ENCODE assay signal across 11 cellular contexts in the genomic region with DNA sequence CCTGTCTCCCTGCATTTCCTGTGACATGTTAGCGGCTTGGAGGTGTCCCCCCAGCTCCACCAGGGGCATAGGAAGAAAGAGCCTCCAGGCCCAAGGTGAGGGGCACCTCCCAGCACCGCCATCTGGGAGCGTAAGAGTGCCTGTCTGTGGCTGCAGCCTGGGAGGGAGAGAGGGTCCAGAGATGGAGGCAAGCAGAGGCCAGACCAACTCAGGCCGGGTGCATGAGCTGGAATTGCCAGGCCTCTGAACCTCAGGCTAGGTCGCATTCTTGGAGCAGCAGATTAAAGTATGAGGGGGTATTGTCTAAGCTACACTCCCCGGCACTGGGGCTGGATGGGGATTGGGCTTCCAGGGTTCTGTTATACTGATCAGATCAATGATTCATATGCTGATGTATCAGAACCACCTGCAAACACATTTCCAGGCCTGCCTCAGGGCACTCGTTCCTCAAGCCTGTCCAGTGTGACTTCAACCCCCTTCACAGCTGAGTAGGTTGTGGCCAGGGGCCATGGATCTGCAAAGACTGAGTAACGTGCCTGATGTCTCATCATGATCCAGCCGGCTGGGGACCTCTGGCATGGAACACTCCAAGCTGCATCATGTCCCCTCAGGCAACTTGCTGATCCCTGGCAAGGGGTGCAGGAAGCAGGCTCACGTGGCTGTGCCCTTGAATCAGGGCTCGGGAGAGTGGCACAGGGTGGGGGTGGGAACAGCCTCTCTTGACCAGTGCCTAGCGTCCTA.
DNase-seq lines count a peak whose midpoint lies in the region; ATAC-seq, FAIRE-seq and TF ChIP-seq lines count a peak whose summit lies in the region.
"Had no signal": no experiment of that assay in that cellular context is flagged by ENCODE, and none has a peak within 500 bp of the region (broad histone marks: within the 10 kb centered on the region; RNA-seq: fewer than 3 reads in every experiment).

No MANE protein-coding gene starts in this region.

- no peak overlapping the region for H4K5ac ChIP-seq in H1 (ENCODE audit: insufficient read length, low read depth, low read length)

- H4K20me1 ChIP-seq in PC-3 (ENCODE audit: low read length) (no peaks in the 10 kb centered on the region), H1 (replicated peaks in 1 of 2; ENCODE audit: control insufficient read depth in 1 of 2, insufficient read depth in 2 of 2, low read length in 2 of 2) (no peaks in the 10 kb centered on the region), osteoblast (ENCODE audit: insufficient read depth, low read length) (no peaks in the 10 kb centered on the region)

- H3K4me2 ChIP-seq in PC-3 (ENCODE audit: low read length) = peak overlapping the region; percentile 73
- no peak overlapping the region for H3K4me2 ChIP-seq in H1 (ENCODE audit: insufficient read depth in 1 of 2, low read depth in 2 of 2, low read length in 2 of 2)
- H3K4me2 ChIP-seq in osteoblast (ENCODE audit: insufficient read depth, low read length) = no peak overlapping the region
- H3K4me2 ChIP-seq: GM23338 had no signal

- ATAC-seq in PC-3 (peak; percentile 71), HG02981 (IDR thresholded peaks at IDR 0.05; ENCODE audit: unreplicated experiment) (no peak)
- ATAC-seq: GM23338 had no signal

- no peak overlapping the region for H3K14ac ChIP-seq in H1 (ENCODE audit: insufficient read length)

- no peak overlapping the region for H2BK5ac ChIP-seq in H1 (ENCODE audit: low read depth, low read length)

- TF ChIP-seq POLR2A in H1 (IDR thresholded peaks at IDR 0.05; ENCODE audit: control extremely low read depth in 1 of 2, low read depth in 2 of 2, low read length in 2 of 2) = no peak
- TF ChIP-seq POLR2A in sigmoid colon (IDR thresholded peaks at IDR 0.05) = no peak

- H3K56ac ChIP-seq in H1 (replicated peaks; ENCODE audit: insufficient read length, low read depth, low read length) = no peak overlapping the region

- no peak overlapping the region for H2BK20ac ChIP-seq in H1 (ENCODE audit: low read length)

- H3K9me3 ChIP-seq in PC-3 (ENCODE audit: low read length) = no peaks in the 10 kb centered on the region
- peaks cover 5 to 6% of the 10 kb centered on the region in 2 experiments; a peak in 2 of 4 replicates for H3K9me3 ChIP-seq in H1 (ENCODE audit: insufficient read depth in 2 of 2, low read depth in 1 of 2, low read length in 1 of 2)
- H3K9me3 ChIP-seq in osteoblast (ENCODE audit: low read depth, low read length) = no peaks in the 10 kb centered on the region
- no peaks in the 10 kb centered on the region for H3K9me3 ChIP-seq in sigmoid colon

- H3K9ac ChIP-seq in PC-3 (ENCODE audit: low read length) = peak overlapping the region; percentile 57
- no peak overlapping the region for H3K9ac ChIP-seq in H1 (replicated peaks in 1 of 4; ENCODE audit: extremely low read depth in 1 of 4, low read depth in 3 of 4, low read length in 3 of 4)

- POLR2A ChIA-PET in PC-3 (lab: Charles Lee; ENCODE audit: unreplicated experiment) (interaction anchor here (1.6 kb wide), 1 partner anchor 131 kb away, joined by 7 read pairs; the partner anchor contains the start of gene RHOB), H1 (lab: Charles Lee; ENCODE audit: partially characterized antibody) (interaction anchor here (1.0 to 1.3 kb wide), 2 partner anchors 16 to 49 kb away, joined by 3 to 5 read pairs; no protein-coding TSS in a partner anchor)

- WGBS in H1 (ENCODE audit: extremely low coverage in 1 of 2, insufficient coverage in 1 of 2, insufficient read length in 1 of 2, insufficient replicate concordance in 2 of 2, low coverage in 1 of 2, low lambda C conversion rate in 2 of 2, missing lambda C conversion rate in 1 of 2), 2 experiments = 89% methylated on average over 12 of the region's 12 CpGs; no CpG with 5 or more reads in 1 of the 2 experiments
- WGBS in sigmoid colon, 2 donors = 85 to 87% methylated on average over 12 of the region's 12 CpGs

- H3K4me3 ChIP-seq in PC-3 (ENCODE audit: low read length) (0 out of 2 replicates have a peak overlapping the region, but pooled peaks have one; percentile 11), H1 (ENCODE audit: extremely low read depth in 1 of 4, insufficient read depth in 2 of 4, low read depth in 3 of 4, low read length in 4 of 4) (no peak overlapping the region), osteoblast (ENCODE audit: insufficient read depth, low read length) (no peak overlapping the region), sigmoid colon (no peak overlapping the region)
- H3K4me3 ChIP-seq: GM23338, hepatocyte had no signal

- H4K8ac ChIP-seq in H1 (ENCODE audit: extremely low read depth, insufficient read depth, low read length) = no peak overlapping the region

- H3K4me1 ChIP-seq in PC-3 (ENCODE audit: insufficient read depth, low read length) (peaks cover 48% of the 10 kb centered on the region), H1 (replicated peaks in 1 of 4; ENCODE audit: control insufficient read depth in 3 of 4, insufficient read depth in 4 of 4, low read length in 3 of 4) (no peaks in the 10 kb centered on the region; a peak in 1 of 7 replicates), osteoblast (ENCODE audit: insufficient read depth, low read length) (peaks cover 37% of the 10 kb centered on the region), sigmoid colon (peaks cover 0 to 43% (median 38%) of the 10 kb centered on the region in 4 donors)

- DNase-seq in Daoy (ENCODE audit: low read depth) (peak; percentile 95), PC-3 (peak; percentile 99), H1 (ENCODE audit: low read depth in 1 of 2, low spot score in 2 of 2) (no peak), osteoblast (ENCODE audit: insufficient read length, low spot score, missing footprints) (peak; percentile 91), D721Med (ENCODE audit: insufficient read length, low spot score) (no peak), head of caudate nucleus (no peak), sigmoid colon (no peak)
- DNase-seq: RPMI8226 had no signal

- peak overlapping the region; percentile 87 for H3K27ac ChIP-seq in PC-3 (ENCODE audit: low read length)
- no peak overlapping the region for H3K27ac ChIP-seq in H1 (ENCODE audit: low read depth, low read length)
- peak overlapping the region; percentile 89 for H3K27ac ChIP-seq in osteoblast (ENCODE audit: low read depth, low read length)
- peak overlapping the region in 2 of 4 donors; percentile 78 to 88 for H3K27ac ChIP-seq in sigmoid colon

- BruUV-seq in PC-3 (replicated peaks; lab: Mats Ljungman, UMichigan) = no TSS peak

- no peaks in the 10 kb centered on the region for H3K79me1 ChIP-seq in H1 (ENCODE audit: low read depth, low read length)

- H3K4ac ChIP-seq in H1 (replicated peaks; ENCODE audit: insufficient read length, low read depth, low read length) = no peak overlapping the region

- no peak overlapping the region for H3K18ac ChIP-seq in H1 (ENCODE audit: extremely low read depth, low read length)

- CTCF ChIA-PET in PC-3 (lab: Charles Lee) (no interaction called here), H1 (lab: Charles Lee; ENCODE audit: partially characterized antibody) (interaction anchor here (0.6 to 4.4 kb wide), 12 partner anchors 9 to 166 kb away, joined by 3 to 21 read pairs (median 4); no protein-coding TSS in a partner anchor)

- H3K27me3 ChIP-seq in PC-3 (ENCODE audit: low read length) (no peaks in the 10 kb centered on the region), H1 (replicated peaks in 1 of 4; ENCODE audit: control insufficient read depth in 3 of 4, extremely low read depth in 1 of 4, insufficient read depth in 3 of 4, low read length in 3 of 4) (no peaks in the 10 kb centered on the region; a peak in 1 of 7 replicates), osteoblast (ENCODE audit: insufficient read depth, low read length) (no peaks in the 10 kb centered on the region), sigmoid colon (no peaks in the 10 kb centered on the region)
- H3K27me3 ChIP-seq: hepatocyte had no signal

- H2BK12ac ChIP-seq in H1 (ENCODE audit: low read depth, low read length) = peak overlapping the region; percentile 80; the same call in 1 of the 2 replicates

- TF ChIP-seq CTCF in PC-3 (conservative IDR thresholded peaks at IDR 0.05; ENCODE audit: low read depth, low read length) (no peak), H1 (IDR thresholded peaks at IDR 0.05; ENCODE audit: control extremely low read depth in 1 of 3, insufficient read depth in 1 of 3, low read depth in 1 of 3, low read length in 3 of 3) (no peak), osteoblast (IDR thresholded peaks at IDR 0.05; ENCODE audit: extremely low read depth, low read depth, low read length) (no peak), D721Med (IDR thresholded peaks at IDR 0.05; ENCODE audit: insufficient read depth, missing control alignments) (no peak), sigmoid colon (IDR thresholded peaks at IDR 0.05) (no peak)

- H2AFZ ChIP-seq in PC-3 (ENCODE audit: low read length) (peak overlapping the region; percentile 48; the same call in 1 of the 2 replicates), H1 (ENCODE audit: low read length) (no peak overlapping the region), osteoblast (ENCODE audit: low read length) (no peak overlapping the region)
- H2AFZ ChIP-seq: GM23338, hepatocyte had no signal

- no peak overlapping the region for H2AK5ac ChIP-seq in H1 (ENCODE audit: low read depth, low read length)

- H3F3A ChIP-seq in PC-3 (ENCODE audit: low read length, unreplicated experiment) = peaks cover 3% of the 10 kb centered on the region

- H3K79me2 ChIP-seq in PC-3 (ENCODE audit: low read length) (no peaks in the 10 kb centered on the region), H1 (ENCODE audit: control insufficient read depth in 1 of 2, insufficient read depth in 2 of 2, low read length in 2 of 2) (no peaks in the 10 kb centered on the region), osteoblast (ENCODE audit: insufficient read depth, low read length) (no peaks in the 10 kb centered on the region)
- H3K79me2 ChIP-seq: hepatocyte had no signal

- H3K36me3 ChIP-seq in PC-3 (ENCODE audit: low read depth, low read length) = no peaks in the 10 kb centered on the region
- H3K36me3 ChIP-seq in H1 (ENCODE audit: control insufficient read depth in 2 of 4, insufficient read depth in 4 of 4, low read length in 3 of 4) = no peaks in the 10 kb centered on the region
- no peaks in the 10 kb centered on the region for H3K36me3 ChIP-seq in osteoblast (ENCODE audit: insufficient read depth, low read length)
- H3K36me3 ChIP-seq in sigmoid colon = no peaks in the 10 kb centered on the region

- no peak overlapping the region for H2BK120ac ChIP-seq in H1 (replicated peaks; ENCODE audit: low read depth, low read length)

- peak overlapping the region; percentile 13 for H4K91ac ChIP-seq in H1 (replicated peaks; ENCODE audit: insufficient read length, low read length)

- intact Hi-C loops in PC-3 (cut with micrococcal nuclease) = no loop called here
- intact Hi-C loops in head of caudate nucleus (cut with DNase I) = no loop called here
- intact Hi-C loops in sigmoid colon (cut with DNase I) = no loop called here

- H2BK15ac ChIP-seq in H1 (ENCODE audit: low read length) = no peak overlapping the region

- no peak overlapping the region for H3K23ac ChIP-seq in H1 (ENCODE audit: insufficient read length)

- no peaks in the 10 kb centered on the region for H3K23me2 ChIP-seq in H1 (ENCODE audit: low read depth, low read length)

- TF ChIP-seq EP300 in H1 (IDR thresholded peaks at IDR 0.05; ENCODE audit: borderline replicate concordance in 1 of 2, low read depth in 2 of 2, low read length in 2 of 2) = no peak
- no peak for TF ChIP-seq EP300 in sigmoid colon (IDR thresholded peaks at IDR 0.05)

- H3K9me2 ChIP-seq in PC-3 (replicated peaks; ENCODE audit: low read length) = no peaks in the 10 kb centered on the region

- no peak for FAIRE-seq in H1 (lab: Jason Lieb, UNC)
- no peak for FAIRE-seq in D721Med (lab: Jason Lieb, UNC)

- no peak for TF ChIP-seq RAD21 in H1 (IDR thresholded peaks at IDR 0.05 in 1 of 2, conservative IDR thresholded peaks at IDR 0.05 in 1 of 2; ENCODE audit: low read depth in 2 of 2, low read length in 2 of 2)

Comparison
In these comparisons a context has a peak if more than half of its experiments do, and no peak if none do; other contexts are left out.
1. DNase-seq: peak in Daoy (single experiment), PC-3 (single experiment) and osteoblast (single experiment); none in H1 (0 of 2), D721Med (single experiment), head of caudate nucleus (0 of 42) and sigmoid colon (single experiment).